Comparison of ENCODE assay signal across 20 cellular contexts in the genomic region with DNA sequence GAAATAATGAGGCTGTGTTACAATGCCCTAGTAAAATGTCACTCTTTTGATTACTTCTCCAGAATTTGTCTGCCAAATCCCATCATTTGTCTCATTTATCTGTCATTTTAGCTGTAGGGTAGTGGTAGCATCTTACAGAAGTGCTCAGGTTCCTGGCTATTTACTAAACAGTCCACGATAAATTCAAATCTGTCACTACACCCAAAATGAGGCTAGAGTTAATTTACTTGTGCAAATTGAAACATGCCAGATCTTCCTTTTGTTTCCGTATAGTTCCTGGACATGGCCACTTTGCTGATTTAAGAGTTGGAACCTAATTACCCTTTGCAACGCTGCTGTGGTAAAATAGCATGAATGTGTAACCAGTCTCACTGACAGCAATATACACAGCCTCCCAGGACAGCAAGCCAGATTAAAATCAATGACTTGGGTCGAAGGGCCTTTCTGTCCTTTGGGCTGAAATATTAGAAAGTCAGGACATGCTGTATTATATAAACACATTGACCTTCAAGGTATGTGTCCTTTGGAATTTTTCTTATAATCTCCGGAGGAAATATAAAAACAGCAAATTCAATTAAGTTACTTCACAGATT.
"Had no signal": no experiment of that assay in that cellular context is flagged by ENCODE, and none has a peak within 500 bp of the region (broad histone marks: within the 10 kb centered on the region; RNA-seq: fewer than 3 reads in every experiment).

No MANE protein-coding gene starts in this region.

- H3K4me2 ChIP-seq: PC-9 had no signal

- H3K9me3 ChIP-seq: MG63, Peyer's patch, SJCRH30 had no signal

- H3K27me3 ChIP-seq: MG63, Peyer's patch, SJCRH30 had no signal

- H3K27ac ChIP-seq: PC-9, Peyer's patch, SJCRH30, SK-N-MC had no signal

- DNase-seq: MG63, NCI-H1092 treated with DMSO at 0.1 percent for 48 hours, NCI-H1436, NCI-H187, NCI-H2029, NCI-H2081 treated with DMSO at 0.1 percent for 48 hours, NCI-H2171, NCI-H226, NCI-H446, NCI-H510A, NCI-H524 treated with DMSO at 0.1 percent for 48 hours, NCI-H748 treated with DMSO at 0.1 percent for 48 hours, OCI-M1, PC-9, Peyer's patch, SHP77 treated with DMSO at 0.1 percent for 48 hours, SJCRH30 had no signal

- H2AFZ ChIP-seq: PC-9 had no signal

- H3K36me3 ChIP-seq: MG63, Peyer's patch, SJCRH30 had no signal

- H3K4me1 ChIP-seq: Peyer's patch had no signal

- FAIRE-seq: K562 had no signal

- H3K4me3 ChIP-seq: K562, MG63, PC-9, Peyer's patch, SJCRH30, SK-N-MC had no signal

- ATAC-seq: K562, Right ventricle myocardium inferior had no signal
